23 cellular contexts compared by ENCODE assay signal in genomic region chr3:136336329-136337100, GRCh38.
A peak's percentile ranks its signal among the peaks of the same experiment; 100 is the strongest.
DNase-seq lines count a peak whose midpoint lies in the region; ATAC-seq, FAIRE-seq and TF ChIP-seq lines count a peak whose summit lies in the region.
"Had no signal": no experiment of that assay in that cellular context is flagged by ENCODE, and none has a peak within 500 bp of the region (broad histone marks: within the 10 kb centered on the region; RNA-seq: fewer than 3 reads in every experiment).

No MANE protein-coding gene starts in this region.

- no peaks in the 10 kb centered on the region for H3K9me3 ChIP-seq in HepG2 (ENCODE audit: low read length)
- H3K9me3 ChIP-seq in right lobe of liver = no peaks in the 10 kb centered on the region
- H3K9me3 ChIP-seq: esophagus muscularis mucosa, heart right ventricle, upper lobe of left lung had no signal

- 96% methylated on average over 4 of the region's 4 CpGs for WGBS in HepG2 (ENCODE audit: low lambda C conversion rate)
- 90% methylated on average over 4 of the region's 4 CpGs for WGBS in right lobe of liver (ENCODE audit: insufficient coverage, low coverage, low lambda C conversion rate, missing lambda C conversion rate)

- no peak overlapping the region for H3K4me3 ChIP-seq in HepG2 (replicated peaks in 1 of 3; ENCODE audit: insufficient read depth in 1 of 3, low read depth in 2 of 3, low read length in 3 of 3)
- H3K4me3 ChIP-seq in right lobe of liver = no peak overlapping the region
- H3K4me3 ChIP-seq in fibroblast of mammary gland (ENCODE audit: control insufficient read depth, low read depth, low read length) = no peak overlapping the region
- H3K4me3 ChIP-seq: esophagus muscularis mucosa, heart right ventricle, K562, upper lobe of left lung had no signal

- POLR2A ChIA-PET in HepG2 (lab: Yijun Ruan, JAX) = no interaction called here

- FAIRE-seq in HepG2 (lab: Jason Lieb, UNC) (no peak), GM12892 (lab: Jason Lieb, UNC) (no peak)
- FAIRE-seq: H54, K562 had no signal

- no peaks in the 10 kb centered on the region for H3K79me2 ChIP-seq in HepG2 (ENCODE audit: insufficient read depth, low read length)

- ATAC-seq in HepG2 (no peak), right lobe of liver (no peak), SK-N-SH treated with all-trans-retinoic acid at 6 μM for 48 hours (peak; percentile 63), HG03457 (IDR thresholded peaks at IDR 0.05; ENCODE audit: unreplicated experiment) (no peak)
- ATAC-seq: activated naive CD4-positive, alpha-beta T cell treated with anti-CD3 and anti-CD28 coated beads, Interleukin-2, amount 50 U/mL, for 72 hours; heart right ventricle; K562 had no signal

- no peaks in the 10 kb centered on the region for H4K20me1 ChIP-seq in HepG2 (ENCODE audit: insufficient read depth, low read length)

- no peak overlapping the region for H3K27ac ChIP-seq in HepG2 (ENCODE audit: extremely low read length, insufficient read depth, low read length)
- no peak overlapping the region for H3K27ac ChIP-seq in right lobe of liver
- H3K27ac ChIP-seq in temporal lobe (ENCODE audit: low read depth, low read length) = peak overlapping the region; percentile 42
- H3K27ac ChIP-seq: esophagus muscularis mucosa, heart right ventricle, upper lobe of left lung had no signal

- H3K9ac ChIP-seq in HepG2 (ENCODE audit: insufficient read depth, low read depth, low read length) = no peak overlapping the region

- no peak for TF ChIP-seq POLR2A in HepG2 (IDR thresholded peaks at IDR 0.05; ENCODE audit: insufficient read depth in 1 of 2, low read depth in 2 of 2, low read length in 2 of 2)
- no peak for TF ChIP-seq POLR2A in right lobe of liver (IDR thresholded peaks at IDR 0.05)
- TF ChIP-seq POLR2A in GM12892 (IDR thresholded peaks at IDR 0.05; ENCODE audit: low read depth, low read length) = no peak

- no peak overlapping the region for H2AFZ ChIP-seq in HepG2 (ENCODE audit: low read length)

- no peak for DNase-seq in HepG2 (ENCODE audit: low spot score)
- no peak for DNase-seq in right lobe of liver
- DNase-seq in fibroblast of mammary gland (ENCODE audit: low read depth) = peak; percentile 71
- DNase-seq in activated CD4-positive, alpha-beta T cell treated with anti-CD3 and anti-CD28 coated beads for 48 hours = no peak
- DNase-seq in GM12892 (ENCODE audit: insufficient read length) = no peak
- DNase-seq: activated CD4-positive, alpha-beta T cell treated with anti-CD3 and anti-CD28 coated beads, Interleukin-2, amount 50 U/mL, for 4 hours; activated T-cell treated with anti-CD3 and anti-CD28 coated beads, Interleukin-2, amount 50 U/mL, for 1 hour; CD4-positive, CD25-positive, alpha-beta regulatory T cell; DMS53; effector CD4-positive, alpha-beta T cell; heart right ventricle; NCI-H1092; NCI-H2081; NCI-H510A; retina; upper lobe of left lung had no signal

- TF ChIP-seq RAD21 in HepG2 (CRISPR knock-in tag; IDR thresholded peaks at IDR 0.05) = no peak

- TF ChIP-seq CTCF in HepG2 (CRISPR knock-in tag; IDR thresholded peaks at IDR 0.05) = no peak
- TF ChIP-seq CTCF in right lobe of liver (IDR thresholded peaks at IDR 0.05) = no peak
- TF ChIP-seq CTCF in fibroblast of mammary gland (conservative IDR thresholded peaks at IDR 0.05; ENCODE audit: control insufficient read depth, insufficient read depth, low read depth, low read length) = no peak

- intact Hi-C loops in HepG2 (cut with micrococcal nuclease; ENCODE audit: unreplicated experiment) = no loop called here
- intact Hi-C loops in right lobe of liver (cut with DNase I) = no loop called here

- H3K27me3 ChIP-seq in HepG2 (ENCODE audit: control insufficient read depth in 1 of 2, insufficient read depth in 2 of 2, low read length in 2 of 2) = no peaks in the 10 kb centered on the region
- H3K27me3 ChIP-seq in right lobe of liver = no peaks in the 10 kb centered on the region
- H3K27me3 ChIP-seq: esophagus muscularis mucosa, heart right ventricle, upper lobe of left lung had no signal

- no TSS peak for BruUV-seq in HepG2 (replicated peaks; lab: Mats Ljungman, UMichigan)

- TF ChIP-seq EP300 in HepG2 (IDR thresholded peaks at IDR 0.05; ENCODE audit: low read depth in 2 of 2, low read length in 2 of 2) (no peak), HepG2 (CRISPR knock-in tag; IDR thresholded peaks at IDR 0.05; ENCODE audit: borderline replicate concordance) (no peak)

- in situ Hi-C loops in HepG2 (cut with HindIII; ENCODE audit: extremely low pct_ligation_motif_present, low pct_unique_long_range_greater_than_20kb) = no loop called here

- no peak overlapping the region for H3K4me2 ChIP-seq in HepG2 (ENCODE audit: low read depth, low read length)

- H3K4me1 ChIP-seq in HepG2 (ENCODE audit: insufficient read depth, low read length) (0 out of 2 replicates have a peak, but pooled peaks cover 4% of the 10 kb centered on the region), right lobe of liver (no peaks in the 10 kb centered on the region)
- H3K4me1 ChIP-seq: upper lobe of left lung had no signal

- H3K36me3 ChIP-seq in HepG2 (replicated peaks in 1 of 2; ENCODE audit: control insufficient read depth in 1 of 2, insufficient read depth in 2 of 2, low read length in 2 of 2) (peaks cover 14 to 23% of the 10 kb centered on the region in 2 experiments; a peak in 4 of 5 replicates), right lobe of liver (peaks cover 0 to 38% (median 9%) of the 10 kb centered on the region in 4 donors)

- CTCF ChIA-PET in HepG2 (lab: Yijun Ruan, JAX; ENCODE audit: low intra/inter-chr PET ratio, low total read pairs) = no interaction called here

TF ChIP-seq in HepG2, 621 proteins besides CTCF, POLR2A, EP300 and RAD21:
- TF ChIP-seq, protein P1, sequence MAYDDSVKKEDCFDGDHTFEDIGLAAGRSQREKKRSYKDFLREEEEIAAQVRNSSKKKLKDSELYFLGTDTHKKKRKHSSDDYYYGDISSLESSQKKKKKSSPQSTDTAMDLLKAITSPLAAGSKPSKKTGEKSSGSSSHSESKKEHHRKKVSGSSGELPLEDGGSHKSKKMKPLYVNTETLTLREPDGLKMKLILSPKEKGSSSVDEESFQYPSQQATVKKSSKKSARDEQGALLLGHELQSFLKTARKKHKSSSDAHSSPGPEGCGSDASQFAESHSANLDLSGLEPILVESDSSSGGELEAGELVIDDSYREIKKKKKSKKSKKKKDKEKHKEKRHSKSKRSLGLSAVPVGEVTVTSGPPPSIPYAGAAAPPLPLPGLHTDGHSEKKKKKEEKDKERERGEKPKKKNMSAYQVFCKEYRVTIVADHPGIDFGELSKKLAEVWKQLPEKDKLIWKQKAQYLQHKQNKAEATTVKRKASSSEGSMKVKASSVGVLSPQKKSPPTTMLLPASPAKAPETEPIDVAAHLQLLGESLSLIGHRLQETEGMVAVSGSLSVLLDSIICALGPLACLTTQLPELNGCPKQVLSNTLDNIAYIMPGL (CRISPR knock-in tag; IDR thresholded peaks at IDR 0.05; ENCODE audit: borderline replicate concordance in 1 of 2, low read depth in 1 of 2) = no peak
- 0 out of 2 replicates have a peak, but pooled peaks have one; percentile 3 for TF ChIP-seq MAFF (IDR thresholded peaks at IDR 0.05; ENCODE audit: low read depth, low read length)
- TF ChIP-seq NFRKB (IDR thresholded peaks at IDR 0.05) = no peak
- TF ChIP-seq RBM22 (optimal IDR thresholded peaks at IDR 0.05; ENCODE audit: low read length) = peak; percentile 53

TF ChIP-seq in SK-N-SH treated with all-trans-retinoic acid at 6 μM for 48 hours, 23 proteins besides CTCF, POLR2A, EP300 and RAD21:
- TF ChIP-seq, protein P2, sequence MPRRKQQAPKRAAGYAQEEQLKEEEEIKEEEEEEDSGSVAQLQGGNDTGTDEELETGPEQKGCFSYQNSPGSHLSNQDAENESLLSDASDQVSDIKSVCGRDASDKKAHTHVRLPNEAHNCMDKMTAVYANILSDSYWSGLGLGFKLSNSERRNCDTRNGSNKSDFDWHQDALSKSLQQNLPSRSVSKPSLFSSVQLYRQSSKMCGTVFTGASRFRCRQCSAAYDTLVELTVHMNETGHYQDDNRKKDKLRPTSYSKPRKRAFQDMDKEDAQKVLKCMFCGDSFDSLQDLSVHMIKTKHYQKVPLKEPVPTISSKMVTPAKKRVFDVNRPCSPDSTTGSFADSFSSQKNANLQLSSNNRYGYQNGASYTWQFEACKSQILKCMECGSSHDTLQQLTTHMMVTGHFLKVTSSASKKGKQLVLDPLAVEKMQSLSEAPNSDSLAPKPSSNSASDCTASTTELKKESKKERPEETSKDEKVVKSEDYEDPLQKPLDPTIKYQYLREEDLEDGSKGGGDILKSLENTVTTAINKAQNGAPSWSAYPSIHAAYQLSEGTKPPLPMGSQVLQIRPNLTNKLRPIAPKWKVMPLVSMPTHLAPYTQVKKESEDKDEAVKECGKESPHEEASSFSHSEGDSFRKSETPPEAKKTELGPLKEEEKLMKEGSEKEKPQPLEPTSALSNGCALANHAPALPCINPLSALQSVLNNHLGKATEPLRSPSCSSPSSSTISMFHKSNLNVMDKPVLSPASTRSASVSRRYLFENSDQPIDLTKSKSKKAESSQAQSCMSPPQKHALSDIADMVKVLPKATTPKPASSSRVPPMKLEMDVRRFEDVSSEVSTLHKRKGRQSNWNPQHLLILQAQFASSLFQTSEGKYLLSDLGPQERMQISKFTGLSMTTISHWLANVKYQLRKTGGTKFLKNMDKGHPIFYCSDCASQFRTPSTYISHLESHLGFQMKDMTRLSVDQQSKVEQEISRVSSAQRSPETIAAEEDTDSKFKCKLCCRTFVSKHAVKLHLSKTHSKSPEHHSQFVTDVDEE (CRISPR knock-in tag; IDR thresholded peaks at IDR 0.05) = no peak
- TF ChIP-seq PPARA (CRISPR knock-in tag; IDR thresholded peaks at IDR 0.05; ENCODE audit: borderline replicate concordance) = no peak
- no peak for TF ChIP-seq ISL1 (CRISPR knock-in tag; IDR thresholded peaks at IDR 0.05)
- TF ChIP-seq ZC3H10 (CRISPR knock-in tag; IDR thresholded peaks at IDR 0.05) = no peak
- TF ChIP-seq ARNTL (CRISPR knock-in tag; IDR thresholded peaks at IDR 0.05; ENCODE audit: borderline replicate concordance, low read depth) = no peak
- TF ChIP-seq GLIS3 (CRISPR knock-in tag; IDR thresholded peaks at IDR 0.05) = no peak
- no peak for TF ChIP-seq ZNF70 (CRISPR knock-in tag; IDR thresholded peaks at IDR 0.05)
- TF ChIP-seq ZFP3 (CRISPR knock-in tag; IDR thresholded peaks at IDR 0.05) = no peak
- TF ChIP-seq ZFP30 (CRISPR knock-in tag; IDR thresholded peaks at IDR 0.05) = no peak
- TF ChIP-seq RARB (CRISPR knock-in tag; IDR thresholded peaks at IDR 0.05) = no peak
- no peak for TF ChIP-seq SNAI2 (CRISPR knock-in tag; IDR thresholded peaks at IDR 0.05)
- no peak for TF ChIP-seq ZNF8 (CRISPR knock-in tag; IDR thresholded peaks at IDR 0.05)
